Comparison of ENCODE assay signal across 7 cellular contexts in genomic region chr9:120931278-120932085, GRCh38. TPM values are rescaled to one million over a fixed set of nuclear protein-coding genes. Genes with fewer than 3 reads are reported as not detected.
A peak's percentile ranks its signal among the peaks of the same experiment; 100 is the strongest.
DNase-seq lines count a peak whose midpoint lies in the region; ATAC-seq and TF ChIP-seq lines count a peak whose summit lies in the region.

No MANE protein-coding gene starts in this region.

- ATAC-seq in GM18502 (IDR thresholded peaks at IDR 0.05; ENCODE audit: poor library complexity, unreplicated experiment) (peak; percentile 52), GM21737 (IDR thresholded peaks at IDR 0.05; ENCODE audit: unreplicated experiment) (peak; percentile 39)

- DNase-seq in M059J (ENCODE audit: low read depth): peak; percentile 74
- DNase-seq in activated CD8-positive, alpha-beta memory T cell treated with anti-CD3 and anti-CD28 coated beads for 24 hours: peak; percentile 81
- peak; percentile 66 to 74 for DNase-seq in fibroblast of lung (ENCODE audit: low read depth in 2 of 2)
- DNase-seq in stimulated activated CD4-positive, alpha-beta T cell treated with anti-CD3 and anti-CD28 coated beads, Interleukin-2, amount 100 ng/mL, for 24 hours: peak; percentile 63 to 70
- DNase-seq in NCI-H1105 treated with DMSO at 0.1 percent for 48 hours (lab: John Stamatoyannopoulos, UW): no peak

- H3K9ac ChIP-seq in fibroblast of lung (ENCODE audit: insufficient read depth, low read length): no peak overlapping the region

- no peaks in the 10 kb centered on the region for H3K79me2 ChIP-seq in fibroblast of lung (ENCODE audit: control insufficient read depth, insufficient read depth, low read length)

- H3K4me1 ChIP-seq in fibroblast of lung (ENCODE audit: control insufficient read depth, extremely low read depth, insufficient read depth, low read length): peaks cover 34% of the 10 kb centered on the region

- peak overlapping the region; percentile 83 for H3K27ac ChIP-seq in fibroblast of lung (ENCODE audit: insufficient read depth, low read length)

- H4K20me1 ChIP-seq in fibroblast of lung (ENCODE audit: control insufficient read depth, extremely low read depth, insufficient read depth, low read length): no peaks in the 10 kb centered on the region

- peak overlapping the region; percentile 53 for H3K4me2 ChIP-seq in fibroblast of lung (ENCODE audit: extremely low read depth, insufficient read depth, low read length)

- H3K36me3 ChIP-seq in fibroblast of lung (ENCODE audit: control insufficient read depth, insufficient read depth, low read length): no peaks in the 10 kb centered on the region

- H2AFZ ChIP-seq in fibroblast of lung (ENCODE audit: low read length): peak overlapping the region; percentile 69

- no peak for TF ChIP-seq CTCF in fibroblast of lung (conservative IDR thresholded peaks at IDR 0.05 in 1 of 2, IDR thresholded peaks at IDR 0.05 in 1 of 2; ENCODE audit: low read depth in 1 of 2, low read length in 2 of 2)

- H3K27me3 ChIP-seq in fibroblast of lung (ENCODE audit: control insufficient read depth, insufficient read depth, low read length): no peaks in the 10 kb centered on the region

- no peaks in the 10 kb centered on the region for H3K9me3 ChIP-seq in fibroblast of lung (ENCODE audit: control insufficient read depth, insufficient read depth, low read depth, low read length)

- H3K4me3 ChIP-seq in fibroblast of lung (replicated peaks in 1 of 4; ENCODE audit: control extremely low read depth in 1 of 4, insufficient read depth in 1 of 4, low read depth in 3 of 4, low read length in 4 of 4): no peak overlapping the region

RNA-seq across cellular contexts. Expression of gene TRAF1, which starts 4.9 kb away (rescaled TPM):
- 4.9 and 5.7 TPM in 2 replicates for total RNA-seq in M059J (2014; rRNA removed; shearing (Covaris generic))
- total RNA-seq in fibroblast of lung: 2.6 and 3.8 TPM in 2 replicates
- polyA plus RNA-seq in fibroblast of lung: 0.58 and 0.93 TPM in 2 replicates
- 0.52 and 0.82 TPM in 2 replicates for polyA plus RNA-seq in fibroblast of lung (2012)
- 1.4 TPM in 2 replicates for polyA minus RNA-seq in fibroblast of lung (ENCODE audit: low replicate concordance)

RNA-seq across cellular contexts. Expression of gene PHF19, which starts 54.5 kb away (rescaled TPM):
- 41.5 and 62.8 TPM in 2 replicates for total RNA-seq in M059J (2014; rRNA removed; shearing (Covaris generic))
- total RNA-seq in fibroblast of lung: 22.1 and 38.3 TPM in 2 replicates
- polyA plus RNA-seq in fibroblast of lung: 21.4 and 60.5 TPM in 2 replicates
- polyA plus RNA-seq in fibroblast of lung (2012): 26.3 and 73.6 TPM in 2 replicates
- polyA minus RNA-seq in fibroblast of lung (ENCODE audit: low replicate concordance): 47.6 and 166 TPM in 2 replicates
